ENCODE assay signal across 10 cellular contexts in the genomic region with DNA sequence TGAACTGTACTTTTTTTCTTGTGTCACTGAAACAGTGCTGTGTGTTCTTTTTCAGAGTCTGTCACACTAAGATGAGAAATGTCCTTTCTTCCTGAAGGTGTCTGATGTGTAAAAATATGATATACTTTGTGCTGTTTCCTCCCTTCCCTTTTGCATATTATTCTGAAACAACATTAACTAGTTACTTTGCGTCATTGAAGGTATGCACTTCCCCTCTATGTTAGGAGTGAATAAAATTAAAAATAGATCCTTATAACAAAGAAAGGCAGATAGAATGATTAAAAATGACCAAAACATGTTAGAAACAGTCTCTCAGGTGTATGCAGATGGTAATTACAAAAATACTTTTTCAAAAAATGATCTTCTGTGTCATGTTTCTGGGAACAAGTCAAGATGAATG. TPM values are rescaled to one million over a fixed set of nuclear protein-coding genes. Genes with fewer than 3 reads are reported as not detected.
DNase-seq lines count a peak whose midpoint lies in the region; ATAC-seq and TF ChIP-seq lines count a peak whose summit lies in the region.
"Had no signal": no experiment of that assay in that cellular context is flagged by ENCODE, and none has a peak within 500 bp of the region (broad histone marks: within the 10 kb centered on the region; RNA-seq: fewer than 3 reads in every experiment).

No MANE protein-coding gene starts in this region.

- no peak for TF ChIP-seq POLR2A in vagina (IDR thresholded peaks at IDR 0.05)

- H3K4me1 ChIP-seq in right atrium auricular region (peaks cover 0 to 39% of the 10 kb centered on the region in 2 donors), mammary epithelial cell (ENCODE audit: insufficient read depth, low read length) (peaks cover 21% of the 10 kb centered on the region), mesendoderm (ENCODE audit: control insufficient read depth, low read depth, low read length) (peaks cover 2% of the 10 kb centered on the region), vagina (peaks cover 41% of the 10 kb centered on the region)

- H2BK120ac ChIP-seq in mesendoderm (ENCODE audit: low read depth, low read length) = no peak overlapping the region

- CTCF ChIA-PET in mammary epithelial cell (lab: Charles Lee; ENCODE audit: low non-redundant PET) = no interaction called here

- H3K36me3 ChIP-seq in right atrium auricular region (peaks cover 15% of the 10 kb centered on the region), mammary epithelial cell (ENCODE audit: insufficient read depth, low read length) (no peaks in the 10 kb centered on the region), mesendoderm (ENCODE audit: control insufficient read depth, insufficient read depth, low read length) (no peaks in the 10 kb centered on the region), vagina (no peaks in the 10 kb centered on the region)

- H3K79me2 ChIP-seq in mammary epithelial cell (ENCODE audit: insufficient read depth, low read length) = peaks cover 43% of the 10 kb centered on the region
- peaks cover 17% of the 10 kb centered on the region for H3K79me2 ChIP-seq in mesendoderm (ENCODE audit: control insufficient read depth, insufficient read depth, low read length)

- peak overlapping the region; percentile 65 to 85 for H3K4me3 ChIP-seq in right atrium auricular region
- peak overlapping the region; percentile 83 to 92 (median 88) for H3K4me3 ChIP-seq in mammary epithelial cell (replicated peaks in 1 of 3; ENCODE audit: insufficient read depth in 1 of 3, low read depth in 2 of 3, low read length in 3 of 3)
- no peak overlapping the region for H3K4me3 ChIP-seq in mesendoderm (ENCODE audit: low read length)
- peak overlapping the region; percentile 86 to 88 for H3K4me3 ChIP-seq in vagina

- H3K4me2 ChIP-seq in mammary epithelial cell (ENCODE audit: insufficient read depth, low read depth, low read length) = peak overlapping the region; percentile 80
- peak overlapping the region; percentile 67 for H3K4me2 ChIP-seq in mesendoderm (ENCODE audit: low read length)

- H3K23ac ChIP-seq in mesendoderm (ENCODE audit: low read length) = no peak overlapping the region

- H3K79me1 ChIP-seq in mesendoderm (ENCODE audit: low read length) = peaks cover 3% of the 10 kb centered on the region

- H3K9me3 ChIP-seq in right atrium auricular region = no peaks in the 10 kb centered on the region
- H3K9me3 ChIP-seq in mammary epithelial cell (replicated peaks; ENCODE audit: insufficient read depth, low read length) = no peaks in the 10 kb centered on the region
- no peaks in the 10 kb centered on the region for H3K9me3 ChIP-seq in vagina

- TF ChIP-seq CTCF in right atrium auricular region (IDR thresholded peaks at IDR 0.05) (no peak), mammary epithelial cell (conservative IDR thresholded peaks at IDR 0.05 in 1 of 2, IDR thresholded peaks at IDR 0.05 in 1 of 2; ENCODE audit: extremely low read depth in 1 of 2, insufficient read depth in 1 of 2, low read depth in 1 of 2, low read length in 2 of 2) (no peak), vagina (IDR thresholded peaks at IDR 0.05) (no peak)

- no peaks in the 10 kb centered on the region for H4K20me1 ChIP-seq in mammary epithelial cell (ENCODE audit: insufficient read depth, low read length)

- H4K8ac ChIP-seq in mesendoderm (ENCODE audit: low read depth, low read length) = no peak overlapping the region

- H3K4ac ChIP-seq in mesendoderm (ENCODE audit: low read depth, low read length) = no peak overlapping the region

- no peak overlapping the region for H2BK15ac ChIP-seq in mesendoderm (replicated peaks; ENCODE audit: low read depth)

- H3K27me3 ChIP-seq in right atrium auricular region (no peaks in the 10 kb centered on the region), mammary epithelial cell (ENCODE audit: insufficient read depth, low read length) (no peaks in the 10 kb centered on the region), mesendoderm (ENCODE audit: insufficient read depth, low read length, poor library complexity) (no peaks in the 10 kb centered on the region), vagina (no peaks in the 10 kb centered on the region)

- in situ Hi-C loops in mammary epithelial cell (cut with MboI; ENCODE audit: low sequenced_read_pairs in 2 of 2) = no loop called here

- H3K27ac ChIP-seq in right atrium auricular region = no peak overlapping the region
- peak overlapping the region; percentile 90 for H3K27ac ChIP-seq in mammary epithelial cell (ENCODE audit: insufficient read depth, low read depth, low read length)
- H3K27ac ChIP-seq in mesendoderm (ENCODE audit: low read depth, low read length) = no peak overlapping the region
- H3K27ac ChIP-seq in vagina = no peak overlapping the region

- WGBS in mammary epithelial cell (ENCODE audit: low coverage, missing lambda C conversion rate) = 54% methylated on average over 1 of the region's 1 CpG
- WGBS in mesendoderm (ENCODE audit: extremely low coverage, insufficient coverage, low lambda C conversion rate) = no CpG with 5 or more reads among the region's 1 CpG

- intact Hi-C loops in Right ventricle myocardium superior (cut with DNase I) (loop anchor here (10.0 kb wide), 2 partner anchors 82 to 148 kb away; a partner anchor contains a TSS), mammary epithelial cell (cut with micrococcal nuclease) (loop anchor here (5.0 kb wide), 1 partner anchor 91 kb away; no protein-coding TSS in a partner anchor), vagina (cut with DNase I) (no loop called here)

- peak overlapping the region; percentile 99 for H3K9ac ChIP-seq in mammary epithelial cell (ENCODE audit: insufficient read depth, low read length)
- peak overlapping the region; percentile 99 for H3K9ac ChIP-seq in mesendoderm (ENCODE audit: low read length)

- no peak overlapping the region for H2AFZ ChIP-seq in mammary epithelial cell (ENCODE audit: low read depth, low read length)

- H3K56ac ChIP-seq in mesendoderm (ENCODE audit: low read length) = no peak overlapping the region

- no peak for DNase-seq in right atrium auricular region (ENCODE audit: low spot score)
- no peak for DNase-seq in Right ventricle myocardium superior
- DNase-seq in mammary epithelial cell = no peak
- DNase-seq in mesendoderm = no peak
- DNase-seq in vagina (ENCODE audit: extremely low spot score in 2 of 2) = no peak
- no peak for DNase-seq in midbrain (lab: John Stamatoyannopoulos, UW)
- DNase-seq in islet precursor cell = no peak
- DNase-seq: NCI-H2107; stimulated activated CD4-positive, alpha-beta T cell treated with anti-CD3 and anti-CD28 coated beads, Interleukin-2, amount 100 ng/mL, for 48 hours had no signal

- dilution Hi-C loops in mammary epithelial cell (cut with HindIII; ENCODE audit: low sequenced_read_pairs) = loop anchor here (5.0 kb wide), 1 partner anchor 84 kb away; a partner anchor contains a TSS

- no TSS peak for BruUV-seq in mammary epithelial cell (replicated peaks; lab: Mats Ljungman, UMichigan)

- no peak overlapping the region for H3K18ac ChIP-seq in mesendoderm (ENCODE audit: low read length)

- H4K5ac ChIP-seq in mesendoderm (ENCODE audit: low read length) = no peak overlapping the region

- no peak for ATAC-seq in Right ventricle myocardium superior (ENCODE audit: poor library complexity)
- ATAC-seq in HG03280 (IDR thresholded peaks at IDR 0.05; ENCODE audit: unreplicated experiment) = no peak

- H2BK5ac ChIP-seq in mesendoderm (ENCODE audit: low read length) = no peak overlapping the region

- no peak overlapping the region for H2AK5ac ChIP-seq in mesendoderm (ENCODE audit: low read length)

RNA-seq across cellular contexts. Expression of a gene that starts 1.6 kb away (rescaled TPM):
- total RNA-seq in right atrium auricular region (10 to 100 TPM; 12.1 to 19.0 TPM), Right ventricle myocardium superior (24.2 TPM), mammary epithelial cell (10 to 100 TPM; 10.6 to 41.7 TPM), vagina (10.8 TPM)
- 3.6 TPM for polyA plus RNA-seq in mammary epithelial cell
- 0.98 TPM for polyA minus RNA-seq in mammary epithelial cell
- 7.6 TPM for polyA plus RNA-seq in mesendoderm (2013, experiment 1 of 2)
- 8.3 TPM for polyA plus RNA-seq in mesendoderm (2013, experiment 2 of 2)
